In genomic region chr19:55679343-55680257, GRCh38 we compare ENCODE assay signal across 12 cellular contexts. TPM values are rescaled to one million over a fixed set of nuclear protein-coding genes. Genes with fewer than 3 reads are reported as not detected.
DNase-seq lines count a peak whose midpoint lies in the region; ATAC-seq and TF ChIP-seq lines count a peak whose summit lies in the region.
"Had no signal": no experiment of that assay in that cellular context is flagged by ENCODE, and none has a peak within 500 bp of the region (broad histone marks: within the 10 kb centered on the region; RNA-seq: fewer than 3 reads in every experiment).

No MANE protein-coding gene starts in this region.

- H3K4ac ChIP-seq in IMR-90 (ENCODE audit: low read depth, low read length): no peak overlapping the region

- no peaks in the 10 kb centered on the region for H3K9me3 Mint-ChIP-seq in activated CD4-positive, alpha-beta T cell treated with anti-CD3 and anti-CD28 coated beads for 36 hours (ENCODE audit: low read depth)
- H3K9me3 Mint-ChIP-seq in central memory CD8-positive, alpha-beta T cell: no peaks in the 10 kb centered on the region
- H3K9me3 Mint-ChIP-seq in T-cell: no peaks in the 10 kb centered on the region
- H3K9me3 Mint-ChIP-seq: activated T-cell treated with anti-CD3 and anti-CD28 coated beads, Interleukin-2, amount 50 U/mL, for 4 hours had no signal

- TF ChIP-seq CTCF in IMR-90 (conservative IDR thresholded peaks at IDR 0.05; ENCODE audit: low read depth, low read length): no peak
- TF ChIP-seq CTCF in parathyroid adenoma (IDR thresholded peaks at IDR 0.05): no peak

- peak overlapping the region; percentile 2 for H2AFZ ChIP-seq in IMR-90 (replicated peaks; ENCODE audit: low read length, poor library complexity)
- H2AFZ ChIP-seq in parathyroid adenoma: no peak overlapping the region

- TF ChIP-seq POLR2A in IMR-90 (IDR thresholded peaks at IDR 0.05; ENCODE audit: low read depth, low read length): no peak

- CTCF ChIA-PET in activated CD4-positive, alpha-beta T cell treated with anti-CD3 and anti-CD28 coated beads for 36 hours (lab: Charles Lee): no interaction called here
- CTCF ChIA-PET in IMR-90 (lab: Yijun Ruan, JAX): no interaction called here
- CTCF ChIA-PET in T-cell (lab: Charles Lee): no interaction called here

- H4K8ac ChIP-seq in IMR-90 (ENCODE audit: low read depth in 2 of 2, low read length in 2 of 2): no peak overlapping the region

- no peak overlapping the region for H4K91ac ChIP-seq in IMR-90 (ENCODE audit: insufficient read depth, low read depth, low read length)

- no peak overlapping the region for H2BK120ac ChIP-seq in IMR-90 (ENCODE audit: low read depth, low read length)

- peak; percentile 43 for DNase-seq in activated CD4-positive, alpha-beta T cell treated with anti-CD3 and anti-CD28 coated beads for 36 hours
- DNase-seq in activated CD4-positive, alpha-beta T cell treated with anti-CD3 and anti-CD28 coated beads, Interleukin-2, amount 50 U/mL, for 1 hour: no peak
- peak; percentile 73 for DNase-seq in IMR-90
- DNase-seq in central memory CD8-positive, alpha-beta T cell (ENCODE audit: low spot score in 2 of 2): no peak
- DNase-seq in NCI-H345 treated with DMSO at 0.1 percent for 48 hours (lab: John Stamatoyannopoulos, UW; ENCODE audit: unreplicated experiment): no peak
- no peak for DNase-seq in T-cell
- DNase-seq: activated T-cell treated with anti-CD3 and anti-CD28 coated beads, Interleukin-2, amount 50 U/mL, for 4 hours; body of pancreas; retina; T1000 had no signal

- peaks cover 64% of the 10 kb centered on the region for H3K79me2 ChIP-seq in parathyroid adenoma

- BruUV-seq in IMR-90 (replicated peaks; lab: Mats Ljungman, UMichigan): no TSS peak

- no peak overlapping the region for H3K27ac ChIP-seq in IMR-90 (ENCODE audit: insufficient read depth, low read length)
- no peak overlapping the region for H3K27ac ChIP-seq in parathyroid adenoma
- H3K27ac ChIP-seq: body of pancreas had no signal

- no peak overlapping the region for H2BK5ac ChIP-seq in IMR-90 (ENCODE audit: low read depth, low read length, poor library complexity, severe bottlenecking)

- no peak overlapping the region for H3K23ac ChIP-seq in IMR-90 (ENCODE audit: low read depth, low read length)

- intact Hi-C loops in activated CD4-positive, alpha-beta T cell treated with anti-CD3 and anti-CD28 coated beads for 36 hours (cut with DNase I, micrococcal nuclease): no loop called here
- intact Hi-C loops in IMR-90 (cut with micrococcal nuclease): no loop called here

- H3K4me1 Mint-ChIP-seq in activated CD4-positive, alpha-beta T cell treated with anti-CD3 and anti-CD28 coated beads for 36 hours: peaks cover 46% of the 10 kb centered on the region
- peaks cover 49% of the 10 kb centered on the region for H3K4me1 Mint-ChIP-seq in central memory CD8-positive, alpha-beta T cell
- H3K4me1 Mint-ChIP-seq in T-cell: peaks cover 44 to 65% (median 61%) of the 10 kb centered on the region in 3 donors

- H3K4me3 ChIP-seq in IMR-90 (ENCODE audit: insufficient read depth, low read depth, low read length) (no peak overlapping the region), parathyroid adenoma (ENCODE audit: low read depth, low read length) (no peak overlapping the region)
- H3K4me3 ChIP-seq: body of pancreas had no signal

- H3K9me3 ChIP-seq in IMR-90 (ENCODE audit: control insufficient read depth, insufficient read depth, low read length) (no peaks in the 10 kb centered on the region), parathyroid adenoma (ENCODE audit: control insufficient read depth, low read length) (no peaks in the 10 kb centered on the region)
- H3K9me3 ChIP-seq: body of pancreas had no signal

- H3K4me1 ChIP-seq in IMR-90 (ENCODE audit: control insufficient read depth, insufficient read depth, low read length) (peaks cover 7% of the 10 kb centered on the region), parathyroid adenoma (peaks cover 36% of the 10 kb centered on the region)

- no peak overlapping the region for H2AK9ac ChIP-seq in IMR-90 (replicated peaks; ENCODE audit: low read depth, low read length, poor library complexity)

- POLR2A ChIA-PET in activated CD4-positive, alpha-beta T cell treated with anti-CD3 and anti-CD28 coated beads for 36 hours (lab: Charles Lee): no interaction called here
- POLR2A ChIA-PET in IMR-90 (lab: Charles Lee; ENCODE audit: unreplicated experiment): no interaction called here
- POLR2A ChIA-PET in T-cell (lab: Charles Lee): no interaction called here

- no peak overlapping the region for H3K9ac ChIP-seq in IMR-90 (ENCODE audit: low read depth, low read length)
- no peak overlapping the region for H3K9ac ChIP-seq in parathyroid adenoma

- no peak overlapping the region for H3K18ac ChIP-seq in IMR-90 (ENCODE audit: low read depth, low read length)

- peaks cover 69% of the 10 kb centered on the region for H4K20me1 ChIP-seq in IMR-90 (ENCODE audit: insufficient read depth, low read length)

- H3K79me1 ChIP-seq in IMR-90 (ENCODE audit: low read depth in 1 of 2, low read length in 2 of 2): peaks cover 23 to 74% of the 10 kb centered on the region in 2 experiments

- H3K27me3 ChIP-seq in IMR-90 (ENCODE audit: control insufficient read depth, insufficient read depth, low read length) (no peaks in the 10 kb centered on the region), parathyroid adenoma (ENCODE audit: control insufficient read depth, insufficient read depth, low read length) (no peaks in the 10 kb centered on the region)
- H3K27me3 ChIP-seq: body of pancreas had no signal

- no peak overlapping the region for H2BK15ac ChIP-seq in IMR-90 (ENCODE audit: low read depth, low read length)

- H3K36me3 Mint-ChIP-seq in activated CD4-positive, alpha-beta T cell treated with anti-CD3 and anti-CD28 coated beads for 36 hours (ENCODE audit: low read depth): peaks cover 47% of the 10 kb centered on the region
- peaks cover 24% of the 10 kb centered on the region for H3K36me3 Mint-ChIP-seq in central memory CD8-positive, alpha-beta T cell (ENCODE audit: insufficient read depth)
- H3K36me3 Mint-ChIP-seq in T-cell: peaks cover 31% of the 10 kb centered on the region

- H3K36me3 ChIP-seq in IMR-90 (ENCODE audit: control insufficient read depth, insufficient read depth, low read length) (peaks cover 44% of the 10 kb centered on the region), parathyroid adenoma (ENCODE audit: control insufficient read depth, insufficient read depth, low read length) (no peaks in the 10 kb centered on the region)

- peak overlapping the region; percentile 78 for H3K27ac Mint-ChIP-seq in activated CD4-positive, alpha-beta T cell treated with anti-CD3 and anti-CD28 coated beads for 36 hours
- H3K27ac Mint-ChIP-seq in central memory CD8-positive, alpha-beta T cell (ENCODE audit: low read depth): peak overlapping the region; percentile 86
- no peak overlapping the region for H3K27ac Mint-ChIP-seq in T-cell

- H3K4me3 Mint-ChIP-seq in activated CD4-positive, alpha-beta T cell treated with anti-CD3 and anti-CD28 coated beads for 36 hours: no peak overlapping the region
- no peak overlapping the region for H3K4me3 Mint-ChIP-seq in central memory CD8-positive, alpha-beta T cell
- peak overlapping the region in 1 of 3 donors; percentile 7 for H3K4me3 Mint-ChIP-seq in T-cell
- H3K4me3 Mint-ChIP-seq: activated T-cell treated with anti-CD3 and anti-CD28 coated beads, Interleukin-2, amount 50 U/mL, for 4 hours had no signal

- dilution Hi-C loops in IMR-90 (cut with HindIII; ENCODE audit: low sequenced_read_pairs, unreplicated experiment): no loop called here

- no peak overlapping the region for H4K5ac ChIP-seq in IMR-90 (ENCODE audit: low read depth, low read length)

- H3K4me2 ChIP-seq in IMR-90 (ENCODE audit: low read depth, low read length): no peak overlapping the region
- H3K4me2 ChIP-seq in parathyroid adenoma (ENCODE audit: low read length): peak overlapping the region; percentile 89

- H3K27me3 Mint-ChIP-seq in activated CD4-positive, alpha-beta T cell treated with anti-CD3 and anti-CD28 coated beads for 36 hours: no peaks in the 10 kb centered on the region
- H3K27me3 Mint-ChIP-seq in central memory CD8-positive, alpha-beta T cell: no peaks in the 10 kb centered on the region
- no peaks in the 10 kb centered on the region for H3K27me3 Mint-ChIP-seq in T-cell

- H3K56ac ChIP-seq in IMR-90 (ENCODE audit: extremely low read depth, insufficient read depth, low read length): no peak overlapping the region

- no peak for TF ChIP-seq RAD21 in IMR-90 (IDR thresholded peaks at IDR 0.05; ENCODE audit: low read length)

- H2BK20ac ChIP-seq in IMR-90 (ENCODE audit: low read depth, low read length): no peak overlapping the region

- in situ Hi-C loops in IMR-90 (cut with MboI; ENCODE audit: low sequenced_read_pairs): loop anchor here (25.0 kb wide), 1 partner anchor 458 kb away; the partner anchor contains the start of gene ZNF444

- peaks cover 7% of the 10 kb centered on the region; the same call in 1 of the 2 replicates for H3K9me1 ChIP-seq in IMR-90 (ENCODE audit: insufficient read depth, low read length)

- no peak overlapping the region for H3K14ac ChIP-seq in IMR-90 (replicated peaks; ENCODE audit: low read depth, low read length)

- ATAC-seq in activated CD4-positive, alpha-beta T cell treated with anti-CD3 and anti-CD28 coated beads for 36 hours: peak; percentile 11
- ATAC-seq in IMR-90 (ENCODE audit: low read depth) (no peak), HG02763 (IDR thresholded peaks at IDR 0.05; ENCODE audit: unreplicated experiment) (no peak), T-cell (replicated peaks in 1 of 4) (no peak)
- ATAC-seq in central memory CD8-positive, alpha-beta T cell (replicated peaks; ENCODE audit: extremely low read depth, poor library complexity, severe bottlenecking): no peak
- ATAC-seq: activated T-cell treated with anti-CD3 and anti-CD28 coated beads, Interleukin-2, amount 50 U/mL, for 4 hours; body of pancreas had no signal

- 83% methylated on average over 8 of the region's 24 CpGs; no CpG with 5 or more reads in 1 of the 2 experiments for WGBS in IMR-90 (ENCODE audit: extremely low coverage in 2 of 2, insufficient read length in 1 of 2), 2 experiments

- H2AK5ac ChIP-seq in IMR-90 (ENCODE audit: low read depth, low read length): no peak overlapping the region

RNA-seq across cellular contexts. Expression of gene EPN1, which starts 4.6 kb away (rescaled TPM):
- total RNA-seq in activated CD4-positive, alpha-beta T cell treated with anti-CD3 and anti-CD28 coated beads for 36 hours: 10 to 100 TPM; 32.5 to 37.1 TPM
- total RNA-seq in IMR-90 (2012; rRNA removed) (19.0 and 21.9 TPM in 2 replicates), T-cell (10 to 100 TPM; 32.6 to 75.2 (median 60.6) TPM)
- polyA plus RNA-seq in IMR-90 (2012; rRNA removed): 122 and 127 TPM in 2 replicates
- polyA plus RNA-seq in IMR-90 (2012; cell fraction: cytosol; rRNA removed): 199 and 238 TPM in 2 replicates
- polyA plus RNA-seq in IMR-90 (2012; cell fraction: nucleus; rRNA removed; ENCODE audit: low replicate concordance): 71.6 and 158 TPM in 2 replicates

RNA-seq across cellular contexts. Expression of gene U2AF2, which starts 24.8 kb away (rescaled TPM):
- total RNA-seq in activated CD4-positive, alpha-beta T cell treated with anti-CD3 and anti-CD28 coated beads for 36 hours: 100 to 1,000 TPM; 252 to 292 TPM
- total RNA-seq in IMR-90 (2012; rRNA removed): 96.1 and 120 TPM in 2 replicates
- polyA plus RNA-seq in IMR-90 (2012; rRNA removed): 260 and 303 TPM in 2 replicates
- polyA plus RNA-seq in IMR-90 (2012; cell fraction: cytosol; rRNA removed): 162 and 288 TPM in 2 replicates
- 279 and 320 TPM in 2 replicates for polyA plus RNA-seq in IMR-90 (2012; cell fraction: nucleus; rRNA removed; ENCODE audit: low replicate concordance)
- total RNA-seq in T-cell: 100 to 1,000 TPM; 254 to 310 (median 303) TPM

RNA-seq across cellular contexts. Expression of gene CCDC106, which starts 31.6 kb away (rescaled TPM):
- total RNA-seq in activated CD4-positive, alpha-beta T cell treated with anti-CD3 and anti-CD28 coated beads for 36 hours: 1 to 10 TPM; 6.2 to 6.3 TPM
- 2.2 and 2.3 TPM in 2 replicates for total RNA-seq in IMR-90 (2012; rRNA removed)
- 13.6 and 15.0 TPM in 2 replicates for polyA plus RNA-seq in IMR-90 (2012; rRNA removed)
- polyA plus RNA-seq in IMR-90 (2012; cell fraction: cytosol; rRNA removed): 17.1 and 19.8 TPM in 2 replicates
- polyA plus RNA-seq in IMR-90 (2012; cell fraction: nucleus; rRNA removed; ENCODE audit: low replicate concordance): 17.7 and 35.9 TPM in 2 replicates
- total RNA-seq in T-cell: 1 to 10 TPM; 1.7 to 4.7 (median 3.8) TPM

RNA-seq across cellular contexts. Expression of gene ZNF581, which starts 36.2 kb away (rescaled TPM):
- 10 to 100 TPM; 18.9 to 26.9 TPM for total RNA-seq in activated CD4-positive, alpha-beta T cell treated with anti-CD3 and anti-CD28 coated beads for 36 hours
- total RNA-seq in IMR-90 (2012; rRNA removed) (9.7 and 10.0 TPM in 2 replicates), T-cell (10 to 100 TPM; 26.4 to 38.7 (median 31.9) TPM)
- 21.9 and 24.5 TPM in 2 replicates for polyA plus RNA-seq in IMR-90 (2012; rRNA removed)
- 17.7 and 25.7 TPM in 2 replicates for polyA plus RNA-seq in IMR-90 (2012; cell fraction: cytosol; rRNA removed)
- 13.3 and 24.2 TPM in 2 replicates for polyA plus RNA-seq in IMR-90 (2012; cell fraction: nucleus; rRNA removed; ENCODE audit: low replicate concordance)

RNA-seq across cellular contexts. Expression of gene ZNF580, which starts 38.8 kb away (rescaled TPM):
- total RNA-seq in activated CD4-positive, alpha-beta T cell treated with anti-CD3 and anti-CD28 coated beads for 36 hours: 10 to 100 TPM; 24.2 to 35.6 TPM
- total RNA-seq in IMR-90 (2012; rRNA removed) (1.4 and 1.7 TPM in 2 replicates), T-cell (100 to 1,000 TPM in 2 of 5 donors, 10 to 100 TPM in 3; 44.6 to 116 (median 94.2) TPM)
- polyA plus RNA-seq in IMR-90 (2012; rRNA removed): 36.9 and 44.4 TPM in 2 replicates
- 31.7 and 69.6 TPM in 2 replicates for polyA plus RNA-seq in IMR-90 (2012; cell fraction: cytosol; rRNA removed)
- polyA plus RNA-seq in IMR-90 (2012; cell fraction: nucleus; rRNA removed; ENCODE audit: low replicate concordance): 74.8 and 129 TPM in 2 replicates

Comparison
In these comparisons a context has a peak if more than half of its experiments do, and no peak if none do; other contexts are left out.
1. DNase-seq: peak in activated CD4-positive, alpha-beta T cell treated with anti-CD3 and anti-CD28 coated beads for 36 hours (single experiment) and IMR-90 (single experiment); none in activated CD4-positive, alpha-beta T cell treated with anti-CD3 and anti-CD28 coated beads, Interleukin-2, amount 50 U/mL, for 1 hour (single experiment), central memory CD8-positive, alpha-beta T cell (0 of 2), NCI-H345 treated with DMSO at 0.1 percent for 48 hours (single experiment) and T-cell (0 of 34).
2. H3K27ac Mint-ChIP-seq: peak in activated CD4-positive, alpha-beta T cell treated with anti-CD3 and anti-CD28 coated beads for 36 hours (single experiment) and central memory CD8-positive, alpha-beta T cell (single experiment); none in T-cell (0 of 2).